9 cellular contexts compared by ENCODE assay signal in genomic region chrX:68832101-68832416, GRCh38. TPM values are rescaled to one million over a fixed set of nuclear protein-coding genes. Genes with fewer than 3 reads are reported as not detected.
DNase-seq lines count a peak whose midpoint lies in the region; ATAC-seq and TF ChIP-seq lines count a peak whose summit lies in the region.
"Had no signal": no experiment of that assay in that cellular context is flagged by ENCODE, and none has a peak within 500 bp of the region (broad histone marks: within the 10 kb centered on the region; RNA-seq: fewer than 3 reads in every experiment).

No MANE protein-coding gene starts in this region.

- H3K9me3 ChIP-seq in mucosa of rectum (ENCODE audit: control insufficient read depth in 2 of 2, low read length in 2 of 2) (no peaks in the 10 kb centered on the region), transverse colon (no peaks in the 10 kb centered on the region)
- H3K9me3 ChIP-seq: A549 had no signal

- no peaks in the 10 kb centered on the region for H3K36me3 ChIP-seq in mucosa of rectum (ENCODE audit: control insufficient read depth in 2 of 2, insufficient read depth in 2 of 2, low read length in 2 of 2)
- no peaks in the 10 kb centered on the region for H3K36me3 ChIP-seq in transverse colon

- TF ChIP-seq POLR2A in transverse colon (IDR thresholded peaks at IDR 0.05) = peak; percentile 65

- intact Hi-C loops in transverse colon (cut with DNase I; ENCODE audit: low total_unique reads) = loop anchor here (5.0 kb wide), 1 partner anchor 65 kb away; no protein-coding TSS in a partner anchor

- peaks cover 0 to 2% of the 10 kb centered on the region in 2 donors for H3K27me3 ChIP-seq in mucosa of rectum (ENCODE audit: control insufficient read depth in 2 of 2, insufficient read depth in 2 of 2, low read length in 2 of 2)
- H3K27me3 ChIP-seq in transverse colon = no peaks in the 10 kb centered on the region

- peak overlapping the region; percentile 74 to 76 for H3K4me3 ChIP-seq in mucosa of rectum (ENCODE audit: low read length in 2 of 2)
- peak overlapping the region in 3 of 4 donors; percentile 64 to 90 (median 81) for H3K4me3 ChIP-seq in transverse colon
- H3K4me3 ChIP-seq: A549 had no signal

- DNase-seq in NCI-H1105 treated with DMSO at 0.1 percent for 48 hours (lab: John Stamatoyannopoulos, UW) (peak; percentile 19), NCI-H1105 (lab: John Stamatoyannopoulos, UW) (no peak), T1000 (lab: John Stamatoyannopoulos, UW) (peak; percentile 21), epidermal melanocyte (ENCODE audit: insufficient read length, low spot score) (peak; percentile 41), transverse colon (peak; percentile 60), NCI-H2171 treated with DMSO at 0.1 percent for 48 hours (lab: John Stamatoyannopoulos, UW) (no peak)

- in situ Hi-C loops in transverse colon (cut with MboI; ENCODE audit: low pct_ligation_motif_present in 1 of 4, low pct_unique_long_range_greater_than_20kb in 1 of 4, low sequenced_read_pairs in 3 of 4) = no loop called here

- TF ChIP-seq CTCF in transverse colon (IDR thresholded peaks at IDR 0.05) = no peak

- TF ChIP-seq EP300 in transverse colon (IDR thresholded peaks at IDR 0.05; ENCODE audit: low read depth) = no peak

- H3K27ac ChIP-seq in mucosa of rectum (ENCODE audit: low read depth in 2 of 2, low read length in 2 of 2) (peak overlapping the region; percentile 85 to 87), transverse colon (peak overlapping the region; percentile 84 to 94 (median 87))
- H3K27ac ChIP-seq: A549 had no signal

- WGBS in transverse colon (ENCODE audit: low coverage in 1 of 2), 2 donors = 29% methylated on average over 11 of the region's 11 CpGs; no CpG with 5 or more reads in 1 of the 2 donors

- peak overlapping the region; percentile 7 to 66 for H3K9ac ChIP-seq in mucosa of rectum (ENCODE audit: low read depth in 1 of 2, low read length in 2 of 2)

- H3K4me1 ChIP-seq in mucosa of rectum (ENCODE audit: control insufficient read depth in 2 of 2, insufficient read depth in 2 of 2, low read length in 2 of 2) (peaks cover 11 to 21% of the 10 kb centered on the region in 2 donors), transverse colon (peaks cover 7 to 37% (median 23%) of the 10 kb centered on the region in 4 donors)

- ATAC-seq in HG03439 (IDR thresholded peaks at IDR 0.05; ENCODE audit: unreplicated experiment) = peak; percentile 45
- ATAC-seq: A549 had no signal

RNA-seq across cellular contexts. Expression of gene EFNB1, which starts 3.2 kb away (rescaled TPM):
- 10 to 100 TPM; 54.1 to 85.3 (median 69.0) TPM for total RNA-seq in transverse colon

Comparison
In these comparisons a context has a peak if more than half of its experiments do, and no peak if none do; other contexts are left out.
1. DNase-seq: peak in NCI-H1105 treated with DMSO at 0.1 percent for 48 hours (single experiment), T1000 (single experiment), epidermal melanocyte (single experiment) and transverse colon (single experiment); none in NCI-H1105 (single experiment) and NCI-H2171 treated with DMSO at 0.1 percent for 48 hours (single experiment).